Comparison of ENCODE assay signal across 25 cellular contexts in the genomic region with DNA sequence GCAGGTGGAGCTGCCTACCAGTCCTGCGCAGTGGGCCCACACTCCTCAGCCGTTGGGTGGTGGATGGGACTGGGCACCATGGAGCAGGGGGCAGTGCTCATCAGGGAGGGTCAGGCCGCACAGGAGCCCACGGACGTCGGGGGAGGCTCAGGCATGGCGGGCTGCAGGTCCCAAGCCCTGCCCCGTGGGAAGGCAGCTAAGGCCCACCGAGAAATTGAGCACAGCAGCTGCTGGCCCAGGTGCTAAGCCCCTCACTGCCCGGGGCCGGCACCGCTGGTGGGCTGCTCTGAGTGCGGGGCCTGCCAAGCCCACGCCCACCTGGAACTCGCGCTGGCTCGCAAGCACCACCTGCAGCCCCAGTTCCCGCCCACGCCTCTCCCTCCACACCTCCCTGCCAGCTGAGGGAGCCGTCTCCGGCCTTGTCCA. TPM values are rescaled to one million over a fixed set of nuclear protein-coding genes. Genes with fewer than 3 reads are reported as not detected.
A peak's percentile ranks its signal among the peaks of the same experiment; 100 is the strongest.
DNase-seq lines count a peak whose midpoint lies in the region; ATAC-seq, FAIRE-seq and TF ChIP-seq lines count a peak whose summit lies in the region.
"Had no signal": no experiment of that assay in that cellular context is flagged by ENCODE, and none has a peak within 500 bp of the region (broad histone marks: within the 10 kb centered on the region; RNA-seq: fewer than 3 reads in every experiment).

No MANE protein-coding gene starts in this region.

- H3K9me2 ChIP-seq in HCT116 (ENCODE audit: insufficient read depth), result no peaks in the 10 kb centered on the region

- DNase-seq in HCT116 (ENCODE audit: low read depth, low spot score) (no peak), K562 (ENCODE audit: extremely low read depth in 1 of 4, low spot score in 3 of 4) (no peak), HepG2 (ENCODE audit: low spot score) (no peak), spleen (peak; percentile 59), middle frontal gyrus (ENCODE audit: extremely low spot score, low spot score) (no peak), cortex of kidney (lab: John Stamatoyannopoulos, UW) (no peak), KBM-7 (no peak)
- DNase-seq: ACHN; BE2C; C1 segment of cervical spinal cord; CD4-positive, CD25-positive, alpha-beta regulatory T cell; CD8-positive, alpha-beta memory T cell; COR-L47; DMS 273 treated with DMSO at 0.1 percent for 48 hours; DMS53; DND-41; EL; GM23248; HCEC 1CT had no signal

- in situ Hi-C loops in K562 (cut with MboI), result no loop called here
- in situ Hi-C loops in HepG2 (cut with HindIII; ENCODE audit: extremely low pct_ligation_motif_present, low pct_unique_long_range_greater_than_20kb), result no loop called here
- in situ Hi-C loops in KBM-7 (cut with MboI; ENCODE audit: low pct_unique_long_range_greater_than_20kb, low sequenced_read_pairs), result no loop called here

- ATAC-seq in HCT116 (no peak), K562 (no peak), HepG2 (no peak)
- ATAC-seq: GM12878 had no signal

- TF ChIP-seq POLR2A in HCT116 (IDR thresholded peaks at IDR 0.05; ENCODE audit: borderline replicate concordance, extremely low read depth, insufficient read depth, insufficient read length) (no peak), K562 (conservative IDR thresholded peaks at IDR 0.05) (no peak), HepG2 (IDR thresholded peaks at IDR 0.05; ENCODE audit: insufficient read depth in 1 of 2, low read depth in 2 of 2, low read length in 2 of 2) (no peak), spleen (IDR thresholded peaks at IDR 0.05) (no peak)

- H4K20me1 ChIP-seq in HCT116 (ENCODE audit: insufficient read depth) (no peaks in the 10 kb centered on the region), K562 (replicated peaks; ENCODE audit: control insufficient read depth, insufficient read depth, low read length) (no peaks in the 10 kb centered on the region), HepG2 (ENCODE audit: insufficient read depth, low read length) (no peaks in the 10 kb centered on the region)

- intact Hi-C loops in HCT116 (cut with micrococcal nuclease) (no loop called here), K562 (cut with micrococcal nuclease) (no loop called here), HepG2 (cut with micrococcal nuclease; ENCODE audit: unreplicated experiment) (loop anchor here (10.0 kb wide), 1 partner anchor 598 kb away; a partner anchor contains a TSS), spleen (cut with DNase I; ENCODE audit: low total_unique reads) (no loop called here)

- TF ChIP-seq EP300 in K562 (IDR thresholded peaks at IDR 0.05; ENCODE audit: low read length) (no peak), HepG2 (IDR thresholded peaks at IDR 0.05; ENCODE audit: low read depth in 2 of 2, low read length in 2 of 2) (no peak), HepG2 (CRISPR knock-in tag; IDR thresholded peaks at IDR 0.05; ENCODE audit: borderline replicate concordance) (no peak)

- TF ChIP-seq CTCF in HCT116 (IDR thresholded peaks at IDR 0.05 in 2 of 3, conservative IDR thresholded peaks at IDR 0.05 in 1 of 3; ENCODE audit: borderline replicate concordance in 1 of 3, insufficient read depth in 1 of 3, low read depth in 2 of 3, low read length in 2 of 3) (no peak), K562 (IDR thresholded peaks at IDR 0.05 in 2 of 3, conservative IDR thresholded peaks at IDR 0.05 in 1 of 3; ENCODE audit: insufficient read depth in 2 of 3, low read depth in 1 of 3, low read length in 3 of 3) (no peak), HepG2 (CRISPR knock-in tag; IDR thresholded peaks at IDR 0.05) (no peak), spleen (IDR thresholded peaks at IDR 0.05 in 8 of 11, conservative IDR thresholded peaks at IDR 0.05 in 3 of 11) (no peak)

- H3K9me3 ChIP-seq in HCT116 (ENCODE audit: control insufficient read depth in 1 of 2, insufficient read depth in 1 of 2, low read depth in 1 of 2, low read length in 2 of 2) (no peaks in the 10 kb centered on the region), K562 (replicated peaks; ENCODE audit: control insufficient read depth, insufficient read depth, low read depth, low read length) (no peaks in the 10 kb centered on the region), HepG2 (ENCODE audit: low read length) (no peaks in the 10 kb centered on the region), spleen (no peaks in the 10 kb centered on the region)
- H3K9me3 ChIP-seq: BE2C had no signal

- no peaks in the 10 kb centered on the region for H3K27me3 ChIP-seq in HCT116 (ENCODE audit: insufficient read depth, low read length)
- H3K27me3 ChIP-seq in K562 (ENCODE audit: control insufficient read depth in 2 of 2, insufficient read depth in 2 of 2, low read length in 2 of 2), result peaks cover 3 to 6% of the 10 kb centered on the region in 2 experiments; a peak in 3 of 5 replicates
- no peaks in the 10 kb centered on the region for H3K27me3 ChIP-seq in HepG2 (ENCODE audit: control insufficient read depth in 1 of 2, insufficient read depth in 2 of 2, low read length in 2 of 2)
- H3K27me3 ChIP-seq in spleen (replicated peaks in 1 of 7), result peaks cover 0 to 59% (median 12%) of the 10 kb centered on the region in 7 donors
- H3K27me3 ChIP-seq: BE2C had no signal

- 12% methylated on average over 21 of the region's 21 CpGs for WGBS in K562 (ENCODE audit: insufficient coverage, low coverage, missing lambda C conversion rate)
- WGBS in HepG2 (ENCODE audit: low lambda C conversion rate), result 99% methylated on average over 14 of the region's 21 CpGs
- 90 to 96% (median 92%) methylated on average over 12 to 21 of the region's 21 CpGs for WGBS in spleen, 5 donors

- H3K4me1 ChIP-seq in HCT116 (ENCODE audit: control insufficient read depth in 1 of 2, insufficient read depth in 2 of 2, low read length in 2 of 2) (peaks cover 39 to 40% of the 10 kb centered on the region in 2 experiments), K562 (replicated peaks in 1 of 2; ENCODE audit: control insufficient read depth in 2 of 2, insufficient read depth in 2 of 2, low read length in 2 of 2) (peaks cover 12 to 18% of the 10 kb centered on the region in 2 experiments; a peak in 4 of 5 replicates), HepG2 (ENCODE audit: insufficient read depth, low read length) (peaks cover 47% of the 10 kb centered on the region), spleen (peaks cover 3 to 22% (median 18%) of the 10 kb centered on the region in 6 donors)

- CTCF ChIA-PET in HCT116 (lab: Charles Lee), result no interaction called here
- CTCF ChIA-PET in K562 (lab: Yijun Ruan, JAX; ENCODE audit: low intra/inter-chr PET ratio), result no interaction called here
- CTCF ChIA-PET in HepG2 (lab: Yijun Ruan, JAX; ENCODE audit: low intra/inter-chr PET ratio, low total read pairs), result no interaction called here

- H3K4me2 ChIP-seq in HCT116 (ENCODE audit: low read length) (no peak overlapping the region), K562 (ENCODE audit: insufficient read depth, low read length) (no peak overlapping the region), HepG2 (ENCODE audit: low read depth, low read length) (no peak overlapping the region)

- H3K9ac ChIP-seq in HCT116 (ENCODE audit: low read length) (no peak overlapping the region), K562 (ENCODE audit: insufficient read depth in 1 of 2, low read depth in 2 of 2, low read length in 2 of 2) (no peak overlapping the region), HepG2 (ENCODE audit: insufficient read depth, low read depth, low read length) (no peak overlapping the region)
- H3K9ac ChIP-seq: GM23248 had no signal

- no peak for FAIRE-seq in K562 (lab: Jason Lieb, UNC)
- no peak for FAIRE-seq in HepG2 (lab: Jason Lieb, UNC)
- FAIRE-seq: A204.1, GM12878, GM19239, H54, HTR-8/SVneo had no signal

- H3K36me3 ChIP-seq in HCT116 (ENCODE audit: control insufficient read depth in 1 of 2, insufficient read depth in 2 of 2, low read length in 2 of 2), result no peaks in the 10 kb centered on the region
- H3K36me3 ChIP-seq in K562 (ENCODE audit: control insufficient read depth, insufficient read depth, low read length), result no peaks in the 10 kb centered on the region
- H3K36me3 ChIP-seq in HepG2 (replicated peaks in 1 of 2; ENCODE audit: control insufficient read depth in 1 of 2, insufficient read depth in 2 of 2, low read length in 2 of 2), result no peaks in the 10 kb centered on the region
- H3K36me3 ChIP-seq in spleen, result no peaks in the 10 kb centered on the region
- H3K36me3 ChIP-seq: BE2C had no signal

- H3K4me3 ChIP-seq in HCT116 (replicated peaks in 1 of 2; ENCODE audit: low read depth in 1 of 2, low read length in 2 of 2), result no peak overlapping the region
- H3K4me3 ChIP-seq in K562, result no peak overlapping the region
- H3K4me3 ChIP-seq in HepG2 (replicated peaks in 1 of 3; ENCODE audit: insufficient read depth in 1 of 3, low read depth in 2 of 3, low read length in 3 of 3), result no peak overlapping the region
- H3K4me3 ChIP-seq in spleen, result no peak overlapping the region
- H3K4me3 ChIP-seq: GM12878, GM23248 had no signal

- no peak overlapping the region for H2AFZ ChIP-seq in HCT116 (ENCODE audit: low read depth, low read length, poor library complexity, severe bottlenecking)
- H2AFZ ChIP-seq in K562 (ENCODE audit: low read depth, low read length), result no peak overlapping the region
- H2AFZ ChIP-seq in HepG2 (ENCODE audit: low read length), result no peak overlapping the region
- H2AFZ ChIP-seq: GM23248 had no signal

- no peak for TF ChIP-seq RAD21 in HCT116 (IDR thresholded peaks at IDR 0.05; ENCODE audit: low read depth)
- TF ChIP-seq RAD21 in K562 (CRISPR knock-in tag; conservative IDR thresholded peaks at IDR 0.05 in 1 of 2, IDR thresholded peaks at IDR 0.05 in 1 of 2), result no peak
- no peak for TF ChIP-seq RAD21 in HepG2 (CRISPR knock-in tag; IDR thresholded peaks at IDR 0.05)

- POLR2A ChIA-PET in HCT116 (lab: Charles Lee) (no interaction called here), K562 (lab: Yijun Ruan, JAX) (no interaction called here), HepG2 (lab: Yijun Ruan, JAX) (no interaction called here)

- BruUV-seq in HCT116 (replicated peaks; lab: Mats Ljungman, UMichigan), result no TSS peak
- BruUV-seq in K562 (replicated peaks; lab: Mats Ljungman, UMichigan), result no TSS peak
- no TSS peak for BruUV-seq in HepG2 (replicated peaks; lab: Mats Ljungman, UMichigan)

- H3K9me1 ChIP-seq in K562 (ENCODE audit: control insufficient read depth, insufficient read depth, low read length), result no peaks in the 10 kb centered on the region

- RAD21 ChIA-PET in HCT116 (lab: Charles Lee; ENCODE audit: low non-redundant PET in 1 of 2, low total read pairs in 2 of 2, uncharacterized antibody in 2 of 2, unreplicated experiment in 2 of 2), result no interaction called here

- H3K79me2 ChIP-seq in HCT116 (ENCODE audit: insufficient read depth, low read length) (no peaks in the 10 kb centered on the region), K562 (ENCODE audit: control insufficient read depth, insufficient read depth, low read length) (no peaks in the 10 kb centered on the region), HepG2 (ENCODE audit: insufficient read depth, low read length) (no peaks in the 10 kb centered on the region)

- H3K27ac ChIP-seq in HCT116 (ENCODE audit: low read depth, low read length) (peak overlapping the region; percentile 21; the same call in 1 of the 2 replicates), K562 (ENCODE audit: extremely low read depth, low read depth, low read length) (no peak overlapping the region), HepG2 (ENCODE audit: extremely low read length, insufficient read depth, low read length) (no peak overlapping the region), spleen (no peak overlapping the region)
- H3K27ac ChIP-seq: GM23248 had no signal

RNA-seq across cellular contexts. Expression of a gene that starts 30.2 kb away (rescaled TPM):
- total RNA-seq in HCT116 (2021; ENCODE audit: unreplicated experiment) (0.10 TPM), K562 (2014; rRNA removed) (not detected in 2 replicates), K562 (2014; rRNA removed; fragmentation: Illumina TruSeq; extraction: Trizol) (not detected in 2 replicates), K562 (2015; rRNA removed; fragmentation: Illumina TruSeq; extraction: Trizol) (not detected in 2 replicates), K562 (2021) (0.07 TPM in 1 of 2 replicates, not detected in the other), HepG2 (2016; rRNA removed; fragmentation: Illumina TruSeq; extraction: Trizol) (0.44 and 0.60 TPM in 2 replicates), spleen (10 to 100 TPM; 14.4 to 29.1 (median 19.6) TPM)
- polyA plus RNA-seq in HCT116 (2012), result 0.09 and 0.13 TPM in 2 replicates
- not detected in 2 replicates for total RNA-seq in K562 (2011; cell fraction: chromatin; rRNA removed; ENCODE audit: low replicate concordance)
- total RNA-seq in K562 (2011; cell fraction: nucleolus; rRNA removed), result not detected in 2 replicates
- total RNA-seq in K562 (2011; cell fraction: nucleoplasm; rRNA removed), result not detected in 2 replicates
- polyA plus RNA-seq in K562 (2011; rRNA removed) (not detected in 2 replicates), K562 (2014; fragmentation: Illumina TruSeq; extraction: Trizol) (not detected in 2 replicates), K562 (2014; fragmentation: Nextera tagmentation; extraction: Ambion mirVana) (not detected), K562 (2014; rRNA removed) (not detected in 2 replicates), HepG2 (2011; rRNA removed) (0.05 and 0.20 TPM in 2 replicates), spleen (1 to 10 TPM; 7.8 to 9.1 (median 8.3) TPM)
- not detected in 2 replicates for polyA plus RNA-seq in K562 (2011; cell fraction: cytosol; rRNA removed)
- polyA plus RNA-seq in K562 (2011; cell fraction: nucleus; rRNA removed), result not detected in 2 replicates
- not detected in 2 replicates for polyA plus RNA-seq in K562 (2012)
- polyA minus RNA-seq in K562 (2011; rRNA and poly(A)+ RNA removed), result not detected in 2 replicates
- polyA minus RNA-seq in K562 (2011; cell fraction: cytosol; rRNA and poly(A)+ RNA removed), result not detected in 2 replicates
- polyA minus RNA-seq in K562 (2011; cell fraction: nucleus; rRNA and poly(A)+ RNA removed), result not detected in 2 replicates
- 0.44 and 0.71 TPM in 2 replicates for total RNA-seq in HepG2 (2016; cell fraction: cytosol; rRNA removed; fragmentation: Illumina TruSeq; extraction: Trizol; ENCODE audit: low read depth)
- total RNA-seq in HepG2 (2016; cell fraction: insoluble cytoplasmic fraction; rRNA removed; fragmentation: Illumina TruSeq; extraction: Trizol), result 0.45 and 0.65 TPM in 2 replicates
- 0.52 and 0.74 TPM in 2 replicates for total RNA-seq in HepG2 (2016; cell fraction: membrane; rRNA removed; fragmentation: Illumina TruSeq; extraction: Trizol)
- 0.53 and 0.56 TPM in 2 replicates for total RNA-seq in HepG2 (2016; cell fraction: nucleus; rRNA removed; fragmentation: Illumina TruSeq; extraction: Trizol)
- polyA plus RNA-seq in HepG2 (2011; cell fraction: cytosol; rRNA removed), result 0.05 and 0.09 TPM in 2 replicates
- 0.09 and 0.18 TPM in 2 replicates for polyA plus RNA-seq in HepG2 (2011; cell fraction: nucleus; rRNA removed)
- polyA plus RNA-seq in HepG2 (2012), result 0.12 and 0.30 TPM in 2 replicates
- polyA plus RNA-seq in HepG2 (2016; cell fraction: cytosol; fragmentation: Illumina TruSeq; extraction: Trizol; ENCODE audit: low read depth), result 0.76 and 1.0 TPM in 2 replicates
- 0.59 and 0.71 TPM in 2 replicates for polyA plus RNA-seq in HepG2 (2016; cell fraction: insoluble cytoplasmic fraction; fragmentation: Illumina TruSeq; extraction: Trizol; ENCODE audit: low read depth)
- 0.87 and 0.89 TPM in 2 replicates for polyA plus RNA-seq in HepG2 (2016; cell fraction: membrane; fragmentation: Illumina TruSeq; extraction: Trizol; ENCODE audit: low read depth)
- polyA plus RNA-seq in HepG2 (2016; cell fraction: nucleus; fragmentation: Illumina TruSeq; extraction: Trizol; ENCODE audit: insufficient read depth, low read depth), result 1.1 and 1.2 TPM in 2 replicates
- polyA minus RNA-seq in HepG2 (2011; rRNA and poly(A)+ RNA removed; ENCODE audit: low replicate concordance), result not detected in 2 replicates
- not detected in 2 replicates for polyA minus RNA-seq in HepG2 (2011; cell fraction: cytosol; rRNA and poly(A)+ RNA removed)
- 0.50 and 1.9 TPM in 2 replicates for polyA minus RNA-seq in HepG2 (2011; cell fraction: nucleus; rRNA and poly(A)+ RNA removed)
- total RNA-seq: CD4-positive, CD25-positive, alpha-beta regulatory T cell; CD8-positive, alpha-beta memory T cell; GM12878 had no signal
- polyA plus RNA-seq: CD4-positive, CD25-positive, alpha-beta regulatory T cell; CD8-positive, alpha-beta memory T cell; IgD-negative memory B cell had no signal

Comparison
In these comparisons a context has a peak if more than half of its experiments do, and no peak if none do; other contexts are left out.
1. RNA of a gene that starts 30.2 kb away (total RNA-seq): 14.4 to 29.1 TPM in spleen; 0.44 to 0.74 TPM in HepG2, 0.10 TPM in HCT116 (single experiment) and 0.07 TPM in K562; every median in the first group is over 4 times any median in the second.